Comparison of ENCODE assay signal across 1 cellular context in genomic region chr20:36273414-36274247, GRCh38.
TF ChIP-seq lines count a peak whose summit lies in the region.

No MANE protein-coding gene starts in this region.

TF ChIP-seq in GM23338, 12 proteins besides CTCF, POLR2A, EP300 and RAD21:
- TF ChIP-seq REST (IDR thresholded peaks at IDR 0.05; ENCODE audit: unreplicated experiment) (no peak), ZNF331 (CRISPR knock-in tag; IDR thresholded peaks at IDR 0.05; ENCODE audit: low read depth) (no peak), NANOG (IDR thresholded peaks at IDR 0.05; ENCODE audit: borderline replicate concordance) (no peak), CREB1 (CRISPR knock-in tag; IDR thresholded peaks at IDR 0.05; ENCODE audit: low read depth) (no peak), ZNF114 (CRISPR knock-in tag; IDR thresholded peaks at IDR 0.05) (no peak), POLR2AphosphoS5 (IDR thresholded peaks at IDR 0.05; ENCODE audit: low read depth) (no peak), ETS1 (IDR thresholded peaks at IDR 0.05) (no peak), STAT1 (IDR thresholded peaks at IDR 0.05; ENCODE audit: unreplicated experiment) (no peak), EZH2 (IDR thresholded peaks at IDR 0.05; ENCODE audit: low read depth, unreplicated experiment) (no peak), JUNB (IDR thresholded peaks at IDR 0.05; ENCODE audit: unreplicated experiment) (no peak), EZH2phosphoT487 (IDR thresholded peaks at IDR 0.05; ENCODE audit: unreplicated experiment) (no peak), ZNF462 (CRISPR knock-in tag; IDR thresholded peaks at IDR 0.05) (no peak)
